In the genomic region with DNA sequence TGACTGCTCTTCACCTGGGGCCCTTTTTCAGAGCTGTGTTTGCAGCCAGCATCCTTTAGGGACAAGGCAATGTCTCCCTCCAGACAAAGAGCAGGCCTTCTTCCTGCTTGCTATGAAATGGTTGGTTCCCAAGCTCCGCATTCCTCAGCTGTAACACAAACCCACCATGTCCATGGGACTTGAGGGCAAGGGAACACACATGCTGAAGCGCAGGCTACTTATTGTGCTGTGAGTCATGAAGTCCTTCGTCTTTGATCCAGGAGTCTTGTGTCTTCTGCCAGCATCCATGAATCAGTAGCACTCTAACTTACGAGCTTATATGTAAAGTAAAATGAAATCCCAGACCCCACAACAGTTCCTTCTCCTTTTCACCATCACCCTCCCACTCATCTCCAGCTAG, we compare ENCODE assay signal across 26 cellular contexts. TPM values are rescaled to one million over a fixed set of nuclear protein-coding genes. Genes with fewer than 3 reads are reported as not detected.
DNase-seq lines count a peak whose midpoint lies in the region; ATAC-seq, FAIRE-seq and TF ChIP-seq lines count a peak whose summit lies in the region.
"Had no signal": no experiment of that assay in that cellular context is flagged by ENCODE, and none has a peak within 500 bp of the region (broad histone marks: within the 10 kb centered on the region; RNA-seq: fewer than 3 reads in every experiment).

No MANE protein-coding gene starts in this region.

- H3K9me3 ChIP-seq in GM23248 (ENCODE audit: low read depth) (no peaks in the 10 kb centered on the region), kidney (ENCODE audit: control insufficient read depth in 1 of 2, low read length in 2 of 2) (no peaks in the 10 kb centered on the region), neuronal stem cell (replicated peaks in 1 of 2; ENCODE audit: control insufficient read depth in 2 of 2, insufficient read depth in 1 of 2, low read depth in 1 of 2, low read length in 2 of 2) (no peaks in the 10 kb centered on the region)
- H3K9me3 ChIP-seq: colonic mucosa, gastroesophageal sphincter, testis had no signal

- no peak overlapping the region for H4K8ac ChIP-seq in neuronal stem cell (ENCODE audit: low read depth, low read length)

- ATAC-seq in HG03159 (IDR thresholded peaks at IDR 0.05; ENCODE audit: unreplicated experiment), result no peak
- ATAC-seq: gastroesophageal sphincter; left cardiac atrium; Right ventricle myocardium inferior; stimulated activated memory B cell treated with anti-CD40 and anti-IgM and Interleukin-4, amounts not matched to agents 10 μg/mL and 1 μg/mL and 100 μg/mL, for 72 hours had no signal

- H3K27ac ChIP-seq in GM23248, result no peak overlapping the region
- H3K27ac ChIP-seq in kidney (ENCODE audit: low read depth in 2 of 2, low read length in 2 of 2), result no peak overlapping the region
- H3K27ac ChIP-seq in neuronal stem cell (replicated peaks; ENCODE audit: low read length), result no peak overlapping the region
- H3K27ac ChIP-seq: colonic mucosa, gastroesophageal sphincter, testis had no signal

- no peak overlapping the region for H3K14ac ChIP-seq in neuronal stem cell (ENCODE audit: low read length)

- H2BK5ac ChIP-seq in neuronal stem cell (ENCODE audit: low read length), result no peak overlapping the region

- H3K9ac ChIP-seq in GM23248, result no peak overlapping the region
- no peak overlapping the region for H3K9ac ChIP-seq in kidney (ENCODE audit: low read length in 2 of 2)
- no peak overlapping the region for H3K9ac ChIP-seq in neuronal stem cell (ENCODE audit: low read depth, low read length, poor library complexity)

- no peak overlapping the region for H2AK5ac ChIP-seq in neuronal stem cell (ENCODE audit: low read depth, low read length)

- H3F3A ChIP-seq in GM23248 (ENCODE audit: insufficient read depth), result peaks cover 3% of the 10 kb centered on the region; the same call in 1 of the 2 replicates

- FAIRE-seq in kidney (lab: Jason Lieb, UNC), result no peak
- FAIRE-seq: GM19239 had no signal

- H3K4ac ChIP-seq in neuronal stem cell (ENCODE audit: low read length), result no peak overlapping the region

- TF ChIP-seq CTCF in AG09309 (IDR thresholded peaks at IDR 0.05; ENCODE audit: control insufficient read depth, insufficient read depth, low read depth, low read length, missing control alignments) (no peak), astrocyte of the cerebellum (IDR thresholded peaks at IDR 0.05; ENCODE audit: low read depth, low read length, missing control alignments) (no peak), kidney (IDR thresholded peaks at IDR 0.05; ENCODE audit: borderline replicate concordance, extremely low read depth, insufficient read depth) (no peak)

- H3K27ac Mint-ChIP-seq in activated naive CD4-positive, alpha-beta T cell treated with anti-CD3 and anti-CD28 coated beads, Interleukin-2, amount 10 ng/mL, durations not matched to agents 7 days and 5 days, result no peak overlapping the region
- H3K27ac Mint-ChIP-seq: stimulated activated memory B cell treated with anti-CD40 and anti-IgM and Interleukin-4, amounts not matched to agents 10 μg/mL and 1 μg/mL and 100 μg/mL, for 72 hours had no signal

- no peaks in the 10 kb centered on the region for H4K20me1 ChIP-seq in GM23248 (ENCODE audit: insufficient read depth)

- H2BK15ac ChIP-seq in neuronal stem cell (ENCODE audit: low read length), result no peak overlapping the region

- H3K18ac ChIP-seq in neuronal stem cell (ENCODE audit: low read length), result no peak overlapping the region

- peaks cover 12% of the 10 kb centered on the region for H3K27me3 Mint-ChIP-seq in activated naive CD4-positive, alpha-beta T cell treated with anti-CD3 and anti-CD28 coated beads, Interleukin-2, amount 10 ng/mL, durations not matched to agents 7 days and 5 days

- intact Hi-C loops in kidney (cut with DNase I), result no loop called here

- no peak overlapping the region for H3K4me2 ChIP-seq in GM23248 (ENCODE audit: unreplicated experiment)
- no peak overlapping the region for H3K4me2 ChIP-seq in neuronal stem cell (ENCODE audit: insufficient read depth, low read length, poor library complexity, severe bottlenecking)

- H3K4me3 Mint-ChIP-seq in activated naive CD4-positive, alpha-beta T cell treated with anti-CD3 and anti-CD28 coated beads, Interleukin-2, amount 10 ng/mL, durations not matched to agents 7 days and 5 days, result no peak overlapping the region
- H3K4me3 Mint-ChIP-seq: stimulated activated memory B cell treated with anti-CD40 and anti-IgM and Interleukin-4, amounts not matched to agents 10 μg/mL and 1 μg/mL and 100 μg/mL, for 72 hours had no signal

- no peaks in the 10 kb centered on the region for H3K36me3 Mint-ChIP-seq in activated naive CD4-positive, alpha-beta T cell treated with anti-CD3 and anti-CD28 coated beads, Interleukin-2, amount 10 ng/mL, durations not matched to agents 7 days and 5 days
- H3K36me3 Mint-ChIP-seq: stimulated activated memory B cell treated with anti-CD40 and anti-IgM and Interleukin-4, amounts not matched to agents 10 μg/mL and 1 μg/mL and 100 μg/mL, for 72 hours had no signal

- DNase-seq in AG09309 (ENCODE audit: low read depth) (peak; percentile 75), GM23248 (peak; percentile 78), astrocyte of the cerebellum (ENCODE audit: low read depth) (peak; percentile 81), kidney (peak; percentile 3), neuronal stem cell (ENCODE audit: low spot score) (no peak)
- no peak for DNase-seq in activated naive CD4-positive, alpha-beta T cell treated with anti-CD3 and anti-CD28 coated beads, Interleukin-2, amount 10 ng/mL, durations not matched to agents 7 days and 5 days
- DNase-seq in central memory CD4-positive, alpha-beta T cell, result no peak
- DNase-seq: activated T-cell treated with anti-CD3 and anti-CD28 coated beads for 4 hours; colonic mucosa; COR-L47; DND-41; GOT3; left cardiac atrium; NCI-H1417 treated with DMSO at 0.1 percent for 48 hours; NCI-H524 treated with DMSO at 0.1 percent for 48 hours; stimulated activated CD4-positive, alpha-beta T cell treated with anti-CD3 and anti-CD28 coated beads, Interleukin-15, amount 100 ng/mL, for 24 hours; testis had no signal

- peaks cover 4% of the 10 kb centered on the region for H3K4me1 Mint-ChIP-seq in activated naive CD4-positive, alpha-beta T cell treated with anti-CD3 and anti-CD28 coated beads, Interleukin-2, amount 10 ng/mL, durations not matched to agents 7 days and 5 days
- H3K4me1 Mint-ChIP-seq: stimulated activated memory B cell treated with anti-CD40 and anti-IgM and Interleukin-4, amounts not matched to agents 10 μg/mL and 1 μg/mL and 100 μg/mL, for 72 hours had no signal

- no peak overlapping the region for H2BK120ac ChIP-seq in neuronal stem cell (ENCODE audit: low read depth, low read length)

- WGBS in GM23248 (ENCODE audit: low coverage in 1 of 2, low lambda C conversion rate in 2 of 2, missing lambda C conversion rate in 2 of 2), 2 experiments, result 55 to 60% methylated on average over 4 of the region's 4 CpGs
- WGBS in neuronal stem cell (ENCODE audit: extremely low coverage in 2 of 2, insufficient read length in 2 of 2, insufficient replicate concordance in 1 of 2), 2 donors, result no CpG with 5 or more reads among the region's 4 CpGs

- in situ Hi-C loops in GM23248 (cut with MboI), result no loop called here
- in situ Hi-C loops in astrocyte of the cerebellum (cut with HindIII; ENCODE audit: low sequenced_read_pairs), result no loop called here

- H3K23ac ChIP-seq in neuronal stem cell (ENCODE audit: low read depth, low read length, poor library complexity), result no peak overlapping the region

- H4K91ac ChIP-seq in neuronal stem cell (ENCODE audit: low read depth, low read length, poor library complexity), result no peak overlapping the region

- no peaks in the 10 kb centered on the region for H3K9me2 ChIP-seq in GM23248 (ENCODE audit: insufficient read depth)

- H3K79me2 ChIP-seq in GM23248 (ENCODE audit: insufficient read depth), result no peaks in the 10 kb centered on the region

- H3K27me3 ChIP-seq in GM23248 (replicated peaks; ENCODE audit: insufficient read depth) (no peaks in the 10 kb centered on the region), neuronal stem cell (ENCODE audit: control insufficient read depth in 3 of 3, insufficient read depth in 3 of 3, low read depth in 1 of 3, low read length in 3 of 3) (peaks cover 0 to 7% (median 0%) of the 10 kb centered on the region in 3 experiments)
- H3K27me3 ChIP-seq: colonic mucosa, gastroesophageal sphincter, testis had no signal

- H3K9me3 Mint-ChIP-seq in activated naive CD4-positive, alpha-beta T cell treated with anti-CD3 and anti-CD28 coated beads, Interleukin-2, amount 10 ng/mL, durations not matched to agents 7 days and 5 days, result no peaks in the 10 kb centered on the region
- H3K9me3 Mint-ChIP-seq: stimulated activated memory B cell treated with anti-CD40 and anti-IgM and Interleukin-4, amounts not matched to agents 10 μg/mL and 1 μg/mL and 100 μg/mL, for 72 hours had no signal

- H3K4me1 ChIP-seq in GM23248 (ENCODE audit: insufficient read depth) (peaks cover 7% of the 10 kb centered on the region), kidney (ENCODE audit: control insufficient read depth in 1 of 2, insufficient read depth in 1 of 2, low read depth in 1 of 2, low read length in 2 of 2) (no peaks in the 10 kb centered on the region), neuronal stem cell (ENCODE audit: control insufficient read depth in 2 of 2, insufficient read depth in 1 of 2, low read depth in 1 of 2, low read length in 2 of 2) (no peaks in the 10 kb centered on the region)
- H3K4me1 ChIP-seq: colonic mucosa, testis had no signal

- H2AFZ ChIP-seq in GM23248, result no peak overlapping the region
- H2AFZ ChIP-seq in neuronal stem cell (ENCODE audit: low read length), result no peak overlapping the region

- H3K79me1 ChIP-seq in neuronal stem cell (ENCODE audit: low read depth, low read length), result no peaks in the 10 kb centered on the region

- CTCF ChIA-PET in activated naive CD4-positive, alpha-beta T cell treated with anti-CD3 and anti-CD28 coated beads, Interleukin-2, amount 10 ng/mL, durations not matched to agents 7 days and 5 days (lab: Charles Lee), result interaction anchor here (1.0 to 2.1 kb wide), 2 partner anchors 11 to 15 kb away, joined by 3 to 5 read pairs; no protein-coding TSS in a partner anchor

- H3K36me3 ChIP-seq in GM23248 (ENCODE audit: low read depth) (no peaks in the 10 kb centered on the region), kidney (ENCODE audit: control insufficient read depth in 1 of 2, insufficient read depth in 2 of 2, low read length in 2 of 2) (no peaks in the 10 kb centered on the region), neuronal stem cell (replicated peaks in 1 of 2; ENCODE audit: control insufficient read depth in 2 of 2, insufficient read depth in 2 of 2, low read length in 2 of 2) (no peaks in the 10 kb centered on the region)
- H3K36me3 ChIP-seq: colonic mucosa, gastroesophageal sphincter had no signal

- H3K4me3 ChIP-seq in AG09309 (ENCODE audit: control insufficient read depth, low read depth, low read length) (no peak overlapping the region), GM23248 (no peak overlapping the region), astrocyte of the cerebellum (ENCODE audit: low read depth, low read length) (no peak overlapping the region), kidney (ENCODE audit: low read length in 2 of 2) (no peak overlapping the region), neuronal stem cell (ENCODE audit: low read length in 2 of 2) (no peak overlapping the region)
- H3K4me3 ChIP-seq: colonic mucosa, gastroesophageal sphincter, testis had no signal

- no peak overlapping the region for H2BK12ac ChIP-seq in neuronal stem cell (ENCODE audit: low read length)

RNA-seq across cellular contexts. Expression of gene ANKRD60, which starts 59.0 kb away (rescaled TPM):
- total RNA-seq in GM23248 (2014; rRNA removed; shearing (Covaris generic)), result not detected in 2 replicates
- polyA plus RNA-seq in GM23248 (2016; fragmentation: Nextera tagmentation; extraction: Ambion mirVana), result not detected in 2 replicates
- total RNA-seq in kidney, result not detected
- not detected for polyA plus RNA-seq in kidney (ENCODE audit: insufficient read depth, low read depth, low replicate concordance)
- not detected for polyA plus RNA-seq in neuronal stem cell (2013, experiment 1 of 2)
- polyA plus RNA-seq in neuronal stem cell (2013, experiment 2 of 2), result not detected
- total RNA-seq: A673; aorta; colonic mucosa; gastroesophageal sphincter; left cardiac atrium; mesenteric fat pad; Right ventricle myocardium inferior; T-helper 1 cell treated with Interleukin-12 subunit alpha and Interleukin-12 subunit beta and Interleukin-4 antibody, amounts not matched to agents 30 ng/mL and 1 ng/mL, for 36 hours had no signal
- polyA plus RNA-seq: aorta had no signal

Comparison
In these comparisons a context has a peak if more than half of its experiments do, and no peak if none do; other contexts are left out.
1. DNase-seq: peak in AG09309 (single experiment), GM23248 (single experiment), astrocyte of the cerebellum (single experiment) and kidney (single experiment); none in activated naive CD4-positive, alpha-beta T cell treated with anti-CD3 and anti-CD28 coated beads, Interleukin-2, amount 10 ng/mL, durations not matched to agents 7 days and 5 days (single experiment), central memory CD4-positive, alpha-beta T cell (single experiment) and neuronal stem cell (single experiment).